ENCODE assay signal across 8 cellular contexts in genomic region chr3:196711838-196712513, GRCh38. TPM values are rescaled to one million over a fixed set of nuclear protein-coding genes. Genes with fewer than 3 reads are reported as not detected.
DNase-seq lines count a peak whose midpoint lies in the region; ATAC-seq lines count a peak whose summit lies in the region.

Gene CEP19 (minus strand): TSS chr3:196712250. CDS start chr3:196708657, 3,593 bp downstream.
Gene PIGX (plus strand): TSS chr3:196712377.

- no peaks in the 10 kb centered on the region for H3K27me3 Mint-ChIP-seq in IgD-negative memory B cell
- H3K27me3 Mint-ChIP-seq in activated T-cell treated with anti-CD3 and anti-CD28 coated beads, Interleukin-2, amount 50 U/mL, for 24 hours = no peaks in the 10 kb centered on the region

- H3K36me3 Mint-ChIP-seq in IgD-negative memory B cell = peaks cover 6% of the 10 kb centered on the region
- H3K36me3 Mint-ChIP-seq in activated T-cell treated with anti-CD3 and anti-CD28 coated beads, Interleukin-2, amount 50 U/mL, for 24 hours (ENCODE audit: low read depth) = peaks cover 26% of the 10 kb centered on the region

- H3K4me3 Mint-ChIP-seq in IgD-negative memory B cell = peak within 1 kb of the TSS; percentile 88 to 93 (median 92)
- peak within 1 kb of the TSS; percentile 86 for H3K4me3 Mint-ChIP-seq in activated T-cell treated with anti-CD3 and anti-CD28 coated beads, Interleukin-2, amount 50 U/mL, for 24 hours

- DNase-seq in DMS153 (lab: John Stamatoyannopoulos, UW) = peak; percentile 77
- peak; percentile 86 for DNase-seq in OCI-M1 (lab: John Stamatoyannopoulos, UW)
- DNase-seq in activated T-cell treated with anti-CD3 and anti-CD28 coated beads, Interleukin-2, amount 50 U/mL, for 24 hours = peak; percentile 94
- DNase-seq in myocyte (ENCODE audit: low read depth) = peak; percentile 90
- DNase-seq in stimulated activated CD8-positive, alpha-beta memory T cell treated with anti-CD3 and anti-CD28 coated beads, Interleukin-7, amount 100 ng/mL, for 4 hours (ENCODE audit: low read depth in 2 of 2) = peak; percentile 84 to 85

- H3K9me3 Mint-ChIP-seq in IgD-negative memory B cell = no peaks in the 10 kb centered on the region
- no peaks in the 10 kb centered on the region for H3K9me3 Mint-ChIP-seq in activated T-cell treated with anti-CD3 and anti-CD28 coated beads, Interleukin-2, amount 50 U/mL, for 24 hours

- peak within 1 kb of the TSS; percentile 97 to 98 (median 97) for H3K27ac Mint-ChIP-seq in IgD-negative memory B cell
- peak within 1 kb of the TSS; percentile 93 for H3K27ac Mint-ChIP-seq in activated T-cell treated with anti-CD3 and anti-CD28 coated beads, Interleukin-2, amount 50 U/mL, for 24 hours

- H3K4me1 Mint-ChIP-seq in IgD-negative memory B cell = peaks cover 7 to 11% (median 11%) of the 10 kb centered on the region in 3 donors
- H3K4me1 Mint-ChIP-seq in activated T-cell treated with anti-CD3 and anti-CD28 coated beads, Interleukin-2, amount 50 U/mL, for 24 hours (ENCODE audit: low read depth) = peaks cover 41% of the 10 kb centered on the region

- ATAC-seq in GM21529 (IDR thresholded peaks at IDR 0.05; ENCODE audit: unreplicated experiment) = peak; percentile 73
- ATAC-seq in esophagus mucosa = peak; percentile 93

RNA-seq across cellular contexts. Expression of gene CEP19, which starts in this region (rescaled TPM):
- 2.3 TPM for polyA plus RNA-seq in IgD-negative memory B cell
- total RNA-seq in esophagus mucosa (1.0 TPM), myocyte (5.9 and 7.2 TPM in 2 replicates)
- 3.5 TPM for polyA plus RNA-seq in myocyte (2012)

RNA-seq across cellular contexts. Expression of gene PIGX, which starts in this region (rescaled TPM):
- 18.0 TPM for polyA plus RNA-seq in IgD-negative memory B cell
- total RNA-seq in esophagus mucosa (20.0 TPM), myocyte (27.7 and 34.1 TPM in 2 replicates)
- 13.2 TPM for polyA plus RNA-seq in myocyte (2012)

Comparison
In these comparisons a context has a peak if more than half of its experiments do, and no peak if none do; other contexts are left out.
1. Peak in every context shown above with its lines: DNase-seq and ATAC-seq.